ENCODE assay signal across 9 cellular contexts in the genomic region with DNA sequence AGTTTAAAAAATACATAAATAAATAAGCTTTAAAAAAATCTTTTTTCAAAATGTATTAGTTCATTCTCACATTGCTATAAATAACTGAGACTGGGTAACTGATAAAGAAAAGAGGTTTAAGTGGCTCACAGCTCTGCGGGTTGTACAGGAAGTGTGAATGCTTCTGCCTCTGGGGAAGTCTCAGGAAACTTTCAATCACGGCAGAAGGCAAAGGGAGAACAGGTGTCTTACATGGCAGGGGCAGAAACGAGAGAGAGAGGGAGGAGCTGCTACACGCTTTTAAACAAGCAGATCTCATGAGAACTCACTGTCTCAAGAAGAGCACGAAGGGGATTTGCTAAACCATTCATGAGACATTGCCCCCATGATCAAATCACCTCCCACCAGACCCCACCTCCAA.
DNase-seq lines count a peak whose midpoint lies in the region; ATAC-seq and TF ChIP-seq lines count a peak whose summit lies in the region.
"Had no signal": no experiment of that assay in that cellular context is flagged by ENCODE, and none has a peak within 500 bp of the region (broad histone marks: within the 10 kb centered on the region; RNA-seq: fewer than 3 reads in every experiment).

No MANE protein-coding gene starts in this region.

- TF ChIP-seq CTCF in MM.1S (IDR thresholded peaks at IDR 0.05; ENCODE audit: low read length) (no peak), left lung (IDR thresholded peaks at IDR 0.05) (no peak)

- H3F3A ChIP-seq in MM.1S (ENCODE audit: insufficient read depth, low read length), result peaks cover 34% of the 10 kb centered on the region

- ATAC-seq in HG02678 (IDR thresholded peaks at IDR 0.05; ENCODE audit: unreplicated experiment) (peak; percentile 98), left lung (no peak)

- H3K9me3 ChIP-seq in MM.1S (replicated peaks; ENCODE audit: insufficient read depth, low read length), result no peaks in the 10 kb centered on the region
- H3K9me3 ChIP-seq in left lung, result peaks cover 0 to 48% of the 10 kb centered on the region in 2 donors

- peaks cover 52% of the 10 kb centered on the region for H3K79me2 ChIP-seq in MM.1S (ENCODE audit: low read length)

- peaks cover 62% of the 10 kb centered on the region for H3K4me1 ChIP-seq in MM.1S (ENCODE audit: low read length)
- H3K4me1 ChIP-seq in left lung, result no peaks in the 10 kb centered on the region

- H4K20me1 ChIP-seq in MM.1S (ENCODE audit: insufficient read depth, low read length), result no peaks in the 10 kb centered on the region

- H3K4me3 ChIP-seq in MM.1S (ENCODE audit: low read length) (peak overlapping the region; percentile 36; the same call in 1 of the 2 replicates), left lung (no peak overlapping the region)
- H3K4me3 ChIP-seq: cardiac muscle cell had no signal

- H3K36me3 ChIP-seq in MM.1S (replicated peaks; ENCODE audit: insufficient read depth, low read length), result no peaks in the 10 kb centered on the region; the same call in 1 of the 2 replicates
- no peaks in the 10 kb centered on the region for H3K36me3 ChIP-seq in left lung
- H3K36me3 ChIP-seq: cardiac muscle cell had no signal

- peak overlapping the region; percentile 7; the same call in 1 of the 2 replicates for H3K9ac ChIP-seq in MM.1S (ENCODE audit: low read length)

- H3K4me2 ChIP-seq in MM.1S (ENCODE audit: low read depth, low read length), result peak overlapping the region; percentile 62; the same call in 1 of the 2 replicates

- intact Hi-C loops in left lung (cut with DNase I), result no loop called here

- no peaks in the 10 kb centered on the region for H3K27me3 ChIP-seq in MM.1S (replicated peaks; ENCODE audit: insufficient read depth, low read length)
- H3K27me3 ChIP-seq in left lung, result no peaks in the 10 kb centered on the region
- H3K27me3 ChIP-seq: cardiac muscle cell had no signal

- H3K27ac ChIP-seq in MM.1S (ENCODE audit: low read length), result peak overlapping the region; percentile 85
- H3K27ac ChIP-seq in left lung, result no peak overlapping the region
- H3K27ac ChIP-seq: cardiac muscle cell had no signal

- no peak overlapping the region for H2AFZ ChIP-seq in MM.1S (ENCODE audit: low read length)

- H3K9me2 ChIP-seq in MM.1S (replicated peaks; ENCODE audit: insufficient read depth, low read length), result no peaks in the 10 kb centered on the region

- DNase-seq in stimulated activated CD4-positive, alpha-beta T cell treated with anti-CD3 and anti-CD28 coated beads, Interleukin-1b, Interleukin-23, amount 100 ng/mL, for 48 hours, result peak; percentile 6
- no peak for DNase-seq in stimulated activated CD4-positive, alpha-beta T cell treated with anti-CD3 and anti-CD28 coated beads, Interleukin-2, amount 100 ng/mL, for 24 hours
- DNase-seq in MM.1S, result peak; percentile 93
- no peak for DNase-seq in left lung
- DNase-seq in NCI-H2196 treated with DMSO at 0.1 percent for 48 hours (lab: John Stamatoyannopoulos, UW; ENCODE audit: unreplicated experiment), result no peak
- no peak for DNase-seq in NCI-H774 (lab: John Stamatoyannopoulos, UW)
- DNase-seq in GDM1 (lab: John Stamatoyannopoulos, UW), result no peak

Comparison
In these comparisons a context has a peak if more than half of its experiments do, and no peak if none do; other contexts are left out.
1. DNase-seq: peak in stimulated activated CD4-positive, alpha-beta T cell treated with anti-CD3 and anti-CD28 coated beads, Interleukin-1b, Interleukin-23, amount 100 ng/mL, for 48 hours (single experiment) and MM.1S (single experiment); none in stimulated activated CD4-positive, alpha-beta T cell treated with anti-CD3 and anti-CD28 coated beads, Interleukin-2, amount 100 ng/mL, for 24 hours (0 of 2), left lung (0 of 2), NCI-H2196 treated with DMSO at 0.1 percent for 48 hours (single experiment), NCI-H774 (single experiment) and GDM1 (single experiment).